ENCODE assay signal across 26 cellular contexts in genomic region chr3:184350618-184351017, GRCh38. TPM values are rescaled to one million over a fixed set of nuclear protein-coding genes. Genes with fewer than 3 reads are reported as not detected.
"Had no signal": no experiment of that assay in that cellular context is flagged by ENCODE, and none has a peak within 500 bp of the region (broad histone marks: within the 10 kb centered on the region; RNA-seq: fewer than 3 reads in every experiment).

No MANE protein-coding gene starts in this region.

- H3K36me3 ChIP-seq: breast epithelium had no signal

- ATAC-seq: activated T-cell treated with anti-CD3 and anti-CD28 coated beads, Interleukin-2, amount 50 U/mL, for 4 hours; Right ventricle myocardium inferior; T-cell had no signal

- H3K27ac ChIP-seq: breast epithelium, SK-N-MC, VCaP had no signal

- H3K27me3 ChIP-seq: breast epithelium had no signal

- H3K9me3 ChIP-seq: breast epithelium had no signal

- H3K36me3 Mint-ChIP-seq: activated CD4-positive, alpha-beta memory T cell treated with anti-CD3 and anti-CD28 coated beads for 36 hours; activated naive CD8-positive, alpha-beta T cell; T-cell had no signal

- H3K9me3 Mint-ChIP-seq: activated CD4-positive, alpha-beta memory T cell treated with anti-CD3 and anti-CD28 coated beads for 36 hours; activated CD4-positive, alpha-beta T cell treated with anti-CD3 and anti-CD28 coated beads, Interleukin-2, amount 10 ng/mL, durations not matched to agents 7 days and 5 days; activated T-cell treated with anti-CD3 and anti-CD28 coated beads, Interleukin-2, amount 50 U/mL, for 4 hours; T-cell had no signal

- H3K27me3 Mint-ChIP-seq: activated CD4-positive, alpha-beta memory T cell treated with anti-CD3 and anti-CD28 coated beads for 36 hours; activated CD4-positive, alpha-beta T cell treated with anti-CD3 and anti-CD28 coated beads, Interleukin-2, amount 10 ng/mL, durations not matched to agents 7 days and 5 days; activated naive CD8-positive, alpha-beta T cell; T-cell had no signal

- H3K4me1 ChIP-seq: breast epithelium had no signal

- DNase-seq: activated CD4-positive, alpha-beta memory T cell treated with anti-CD3 and anti-CD28 coated beads for 36 hours; activated CD4-positive, alpha-beta T cell treated with anti-CD3 and anti-CD28 coated beads, Interleukin-2, amount 10 ng/mL, durations not matched to agents 7 days and 5 days; activated CD4-positive, CD25-positive, alpha-beta regulatory T cell; activated CD8-positive, alpha-beta memory T cell treated with anti-CD3 and anti-CD28 coated beads for 24 hours; activated effector memory CD4-positive, alpha-beta T cell treated with anti-CD3 and anti-CD28 coated beads, Interleukin-2, amount 50 U/mL, for 16 hours; activated naive CD4-positive, alpha-beta T cell treated with Interleukin-2 at 50 U/mL for 16 hours; activated T-cell treated with anti-CD3 and anti-CD28 coated beads, Interleukin-2, amount 50 U/mL, for 4 hours; Kasumi-1; KBM-7; NCI-H1105 treated with DMSO at 0.1 percent for 48 hours; NCI-H1436 treated with DMSO at 0.1 percent for 48 hours; NCI-H187; NCI-H2081 treated with DMSO at 0.1 percent for 48 hours; NCI-H446; NCI-H526; NCI-H82; T-cell; T-helper 2 cell; T1000 had no signal

- H3K4me3 ChIP-seq: breast epithelium, SK-N-MC had no signal

- H3K4me3 Mint-ChIP-seq: activated CD4-positive, alpha-beta memory T cell treated with anti-CD3 and anti-CD28 coated beads for 36 hours; activated CD4-positive, alpha-beta T cell treated with anti-CD3 and anti-CD28 coated beads, Interleukin-2, amount 10 ng/mL, durations not matched to agents 7 days and 5 days; activated naive CD8-positive, alpha-beta T cell; activated T-cell treated with anti-CD3 and anti-CD28 coated beads, Interleukin-2, amount 50 U/mL, for 4 hours; T-cell had no signal

- H3K27ac Mint-ChIP-seq: activated CD4-positive, alpha-beta memory T cell treated with anti-CD3 and anti-CD28 coated beads for 36 hours; activated CD4-positive, alpha-beta T cell treated with anti-CD3 and anti-CD28 coated beads, Interleukin-2, amount 10 ng/mL, durations not matched to agents 7 days and 5 days; activated naive CD8-positive, alpha-beta T cell; T-cell had no signal

RNA-seq across cellular contexts. Expression of gene THPO, which starts 27.4 kb away (rescaled TPM):
- total RNA-seq: activated CD4-positive, alpha-beta memory T cell treated with anti-CD3 and anti-CD28 coated beads for 36 hours; activated CD4-positive, alpha-beta T cell treated with anti-CD3 and anti-CD28 coated beads, Interleukin-2, amount 10 ng/mL, durations not matched to agents 7 days and 5 days; activated T-cell treated with anti-CD3 and anti-CD28 coated beads, Interleukin-2, amount 50 U/mL, for 4 hours; OCI-LY7; RPMI7951; T-cell had no signal

RNA-seq across cellular contexts. Expression of gene CHRD, which starts 29.2 kb away (rescaled TPM):
- total RNA-seq: activated CD4-positive, alpha-beta T cell treated with anti-CD3 and anti-CD28 coated beads, Interleukin-2, amount 10 ng/mL, durations not matched to agents 7 days and 5 days; RPMI7951 had no signal
